Comparison of ENCODE assay signal across 1 cellular context in the genomic region with DNA sequence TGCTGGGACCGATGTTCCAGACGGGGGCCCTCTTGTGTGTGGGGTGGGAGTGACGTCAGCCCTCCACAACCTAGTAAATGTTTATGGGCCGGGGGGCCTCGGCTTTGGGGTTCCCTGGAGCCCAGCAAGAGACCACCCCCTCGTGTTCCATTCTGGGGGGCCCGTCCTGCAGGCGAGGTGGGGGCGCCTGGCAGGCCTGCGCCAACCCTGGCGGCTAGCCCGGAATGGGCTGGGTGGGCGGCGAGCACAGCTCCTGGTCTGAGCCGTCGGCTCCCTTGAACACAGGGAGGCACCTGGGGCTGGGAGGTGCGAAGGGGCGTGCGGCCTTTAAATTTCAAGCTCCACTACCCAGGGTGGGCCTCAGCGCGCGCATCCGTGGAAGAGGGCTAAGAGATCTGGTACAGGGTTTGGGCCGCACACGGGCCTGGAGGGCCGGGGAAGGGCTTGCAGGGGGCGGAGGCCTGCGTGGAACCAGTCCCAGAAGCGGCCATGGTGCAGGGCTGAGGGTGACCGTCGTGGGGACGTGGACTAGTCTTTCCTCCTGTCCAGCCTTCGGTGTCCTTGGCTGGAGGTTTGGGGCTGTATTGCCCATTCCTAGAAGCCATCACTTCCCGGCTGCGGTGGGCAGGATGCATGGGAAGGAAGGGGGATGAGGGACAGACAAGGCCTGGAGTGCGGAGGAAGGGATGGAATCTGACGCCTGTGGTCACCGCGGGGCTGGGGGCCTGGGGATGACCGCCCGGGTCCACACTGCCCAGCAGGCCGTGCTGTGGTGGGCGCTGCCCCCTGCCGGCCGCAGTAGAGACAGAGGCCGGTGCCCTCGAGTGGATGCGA.
TF ChIP-seq lines count a peak whose summit lies in the region.

No MANE protein-coding gene starts in this region.

TF ChIP-seq in H1, 55 proteins besides CTCF, POLR2A, EP300 and RAD21:
- TF ChIP-seq HDAC2 (IDR thresholded peaks at IDR 0.05; ENCODE audit: borderline replicate concordance in 1 of 2, low read depth in 2 of 2, low read length in 2 of 2) (0 out of 4 replicates have a peak, but pooled peaks of 1 of the 2 experiments have one; percentile 50), ASH2L (IDR thresholded peaks at IDR 0.05; ENCODE audit: low read length) (no peak), POLR2AphosphoS5 (IDR thresholded peaks at IDR 0.05; ENCODE audit: low read depth, low read length) (peak; percentile 40; the same call in 1 of the 2 replicates), BACH1 (IDR thresholded peaks at IDR 0.05; ENCODE audit: low read length) (no peak; the same call in 1 of the 2 replicates), TEAD4 (IDR thresholded peaks at IDR 0.05; ENCODE audit: low read depth, low read length) (0 out of 2 replicates have a peak, but pooled peaks have one; percentile 7)
- TF ChIP-seq, protein P1, sequence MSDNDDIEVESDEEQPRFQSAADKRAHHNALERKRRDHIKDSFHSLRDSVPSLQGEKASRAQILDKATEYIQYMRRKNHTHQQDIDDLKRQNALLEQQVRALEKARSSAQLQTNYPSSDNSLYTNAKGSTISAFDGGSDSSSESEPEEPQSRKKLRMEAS (IDR thresholded peaks at IDR 0.05) = no peak
- TF ChIP-seq, protein P2, sequence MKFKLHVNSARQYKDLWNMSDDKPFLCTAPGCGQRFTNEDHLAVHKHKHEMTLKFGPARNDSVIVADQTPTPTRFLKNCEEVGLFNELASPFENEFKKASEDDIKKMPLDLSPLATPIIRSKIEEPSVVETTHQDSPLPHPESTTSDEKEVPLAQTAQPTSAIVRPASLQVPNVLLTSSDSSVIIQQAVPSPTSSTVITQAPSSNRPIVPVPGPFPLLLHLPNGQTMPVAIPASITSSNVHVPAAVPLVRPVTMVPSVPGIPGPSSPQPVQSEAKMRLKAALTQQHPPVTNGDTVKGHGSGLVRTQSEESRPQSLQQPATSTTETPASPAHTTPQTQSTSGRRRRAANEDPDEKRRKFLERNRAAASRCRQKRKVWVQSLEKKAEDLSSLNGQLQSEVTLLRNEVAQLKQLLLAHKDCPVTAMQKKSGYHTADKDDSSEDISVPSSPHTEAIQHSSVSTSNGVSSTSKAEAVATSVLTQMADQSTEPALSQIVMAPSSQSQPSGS (IDR thresholded peaks at IDR 0.05; ENCODE audit: low read length) = no peak
